ENCODE assay signal across 23 cellular contexts in the genomic region with DNA sequence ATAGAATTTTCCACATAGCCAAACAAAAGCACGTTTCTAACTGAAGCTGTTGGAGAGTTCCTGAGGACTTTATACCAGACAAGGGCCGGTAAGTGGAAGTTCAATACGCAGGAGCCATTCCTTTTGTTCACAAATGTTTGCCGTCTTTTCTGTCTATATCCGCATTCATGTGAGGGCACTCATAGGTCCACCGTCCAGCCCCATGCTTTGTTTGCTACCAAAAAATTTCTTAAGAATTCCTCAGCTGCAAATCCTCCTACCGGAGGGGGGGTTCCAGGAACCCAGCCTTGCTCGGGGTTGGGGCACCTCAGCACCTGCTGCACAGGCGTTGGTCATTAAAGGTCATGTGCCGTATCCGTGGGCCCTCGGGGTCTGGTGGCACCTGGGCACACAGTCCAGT.
A peak's percentile ranks its signal among the peaks of the same experiment; 100 is the strongest.
DNase-seq lines count a peak whose midpoint lies in the region; ATAC-seq and TF ChIP-seq lines count a peak whose summit lies in the region.
"Had no signal": no experiment of that assay in that cellular context is flagged by ENCODE, and none has a peak within 500 bp of the region (broad histone marks: within the 10 kb centered on the region; RNA-seq: fewer than 3 reads in every experiment).

No MANE protein-coding gene starts in this region.

- DNase-seq in CD8-positive, alpha-beta T cell = no peak
- DNase-seq in T-helper 17 cell = no peak
- no peak for DNase-seq in SIG-M5 treated with dmso at 0.1 percent for 504 hours (lab: John Stamatoyannopoulos, UW; ENCODE audit: unreplicated experiment)
- no peak for DNase-seq in H7
- no peak for DNase-seq in stimulated activated CD4-positive, alpha-beta T cell treated with anti-CD3 and anti-CD28 coated beads, Interleukin-2, amount 100 ng/mL, for 48 hours
- DNase-seq: activated CD4-positive, alpha-beta T cell treated with anti-CD3 and anti-CD28 coated beads for 1 hour; activated naive CD4-positive, alpha-beta T cell treated with anti-CD3 and anti-CD28 coated beads, Interleukin-2, amount 50 U/mL, for 16 hours; aorta; COR-L47; EL; heart left ventricle; immature natural killer cell; left ventricle myocardium inferior; NCI-H1105; NCI-H2171 treated with DMSO at 0.1 percent for 48 hours; NCI-H748 treated with DMSO at 0.1 percent for 48 hours; SHP77 treated with DMSO at 0.1 percent for 48 hours had no signal

- H3K4me1 Mint-ChIP-seq in CD8-positive, alpha-beta T cell (ENCODE audit: low read depth) = peaks cover 66% of the 10 kb centered on the region
- H3K4me1 Mint-ChIP-seq in T-helper 17 cell (peaks cover 40% of the 10 kb centered on the region), nephron (peaks cover 44% of the 10 kb centered on the region)

- no peak for TF ChIP-seq CTCF in CD8-positive, alpha-beta T cell (IDR thresholded peaks at IDR 0.05)
- no peak for TF ChIP-seq CTCF in nephron (IDR thresholded peaks at IDR 0.05; ENCODE audit: unreplicated experiment in 3 of 3)

- H3K9me3 Mint-ChIP-seq in CD8-positive, alpha-beta T cell = no peaks in the 10 kb centered on the region
- H3K9me3 Mint-ChIP-seq in nephron = no peaks in the 10 kb centered on the region
- H3K9me3 Mint-ChIP-seq: activated T-helper 1 cell treated with anti-CD3 and anti-CD28 coated beads, Interleukin-12 subunit alpha, Interleukin-12 subunit beta, Interleukin-2, Interleukin-4 antibody, amounts not matched to agents 30 ng/mL and 10 ng/mL and 1 ng/mL, durations not matched to agents 14 hours and 24 hours and 36 hours; IgD-negative memory B cell; immature natural killer cell; stimulated activated effector memory CD8-positive, alpha-beta T cell treated with anti-CD3 and anti-CD28 coated beads, Interleukin-12 subunit alpha, Interleukin-12 subunit beta, amount 100 ng/mL, for 72 hours had no signal

- H3K27me3 Mint-ChIP-seq in CD8-positive, alpha-beta T cell (ENCODE audit: low read depth) = no peaks in the 10 kb centered on the region
- H3K27me3 Mint-ChIP-seq in T-helper 17 cell (no peaks in the 10 kb centered on the region), nephron (ENCODE audit: low read depth) (no peaks in the 10 kb centered on the region)
- H3K27me3 Mint-ChIP-seq: IgD-negative memory B cell had no signal

- no peaks in the 10 kb centered on the region for H3K9me3 ChIP-seq in BLaER1
- H3K9me3 ChIP-seq in CD8-positive, alpha-beta T cell (ENCODE audit: low read length) = no peaks in the 10 kb centered on the region
- no peaks in the 10 kb centered on the region for H3K9me3 ChIP-seq in T-helper 17 cell (ENCODE audit: control insufficient read depth, low read length, poor library complexity, severe bottlenecking)

- intact Hi-C loops in CD8-positive, alpha-beta T cell (cut with DNase I, micrococcal nuclease) = no loop called here

- H3K27me3 ChIP-seq in BLaER1 (no peaks in the 10 kb centered on the region), H7 (ENCODE audit: control insufficient read depth, insufficient read depth, low read length) (no peaks in the 10 kb centered on the region)
- no peaks in the 10 kb centered on the region for H3K27me3 ChIP-seq in CD8-positive, alpha-beta T cell (ENCODE audit: insufficient read depth, low read length)
- H3K27me3 ChIP-seq: heart left ventricle, neural progenitor cell had no signal

- peaks cover 39% of the 10 kb centered on the region for H3K36me3 Mint-ChIP-seq in CD8-positive, alpha-beta T cell
- no peaks in the 10 kb centered on the region for H3K36me3 Mint-ChIP-seq in T-helper 17 cell (ENCODE audit: low read depth)
- peaks cover 13% of the 10 kb centered on the region for H3K36me3 Mint-ChIP-seq in nephron (ENCODE audit: low read depth)
- H3K36me3 Mint-ChIP-seq: IgD-negative memory B cell had no signal

- POLR2A ChIA-PET in CD8-positive, alpha-beta T cell (lab: Charles Lee) = interaction anchor here (0.8 to 6.4 kb wide), 5 partner anchors 9 to 54 kb away, joined by 3 to 57 read pairs (median 5); no protein-coding TSS in a partner anchor

- H3K9ac ChIP-seq in BLaER1 = peak overlapping the region; percentile 72; the same call in 1 of the 2 replicates
- H3K9ac ChIP-seq: neural progenitor cell had no signal

- peak overlapping the region; percentile 50 for H3K27ac Mint-ChIP-seq in CD8-positive, alpha-beta T cell
- H3K27ac Mint-ChIP-seq in T-helper 17 cell = peak overlapping the region; percentile 32
- peak overlapping the region; percentile 9 to 54 (median 41) for H3K27ac Mint-ChIP-seq in nephron
- H3K27ac Mint-ChIP-seq: activated T-helper 1 cell treated with anti-CD3 and anti-CD28 coated beads, Interleukin-12 subunit alpha, Interleukin-12 subunit beta, Interleukin-2, Interleukin-4 antibody, amounts not matched to agents 30 ng/mL and 10 ng/mL and 1 ng/mL, durations not matched to agents 14 hours and 24 hours and 36 hours; neural progenitor cell; stimulated activated effector memory CD8-positive, alpha-beta T cell treated with anti-CD3 and anti-CD28 coated beads, Interleukin-12 subunit alpha, Interleukin-12 subunit beta, amount 100 ng/mL, for 72 hours had no signal

- H3K4me2 ChIP-seq in BLaER1 = peak overlapping the region; percentile 99
- H3K4me2 ChIP-seq: neural progenitor cell had no signal

- H3K4me1 ChIP-seq in BLaER1 = peaks cover 100% of the 10 kb centered on the region
- peaks cover 77% of the 10 kb centered on the region for H3K4me1 ChIP-seq in CD8-positive, alpha-beta T cell (ENCODE audit: insufficient read depth, low read length)

- CTCF ChIA-PET in CD8-positive, alpha-beta T cell (lab: Charles Lee) = interaction anchor here (1.3 to 1.9 kb wide), 2 partner anchors 12 to 23 kb away, joined by 4 to 14 read pairs; no protein-coding TSS in a partner anchor

- H3K36me3 ChIP-seq in BLaER1 (peaks cover 33% of the 10 kb centered on the region), H7 (replicated peaks; ENCODE audit: control insufficient read depth, insufficient read depth, low read length) (no peaks in the 10 kb centered on the region)
- H3K36me3 ChIP-seq in CD8-positive, alpha-beta T cell (ENCODE audit: insufficient read depth, low read length) = peaks cover 4% of the 10 kb centered on the region
- H3K36me3 ChIP-seq: neural progenitor cell had no signal

- H3K4me3 Mint-ChIP-seq in CD8-positive, alpha-beta T cell = no peak overlapping the region
- no peak overlapping the region for H3K4me3 Mint-ChIP-seq in T-helper 17 cell
- H3K4me3 Mint-ChIP-seq in nephron = no peak overlapping the region
- H3K4me3 Mint-ChIP-seq: activated T-helper 1 cell treated with anti-CD3 and anti-CD28 coated beads, Interleukin-12 subunit alpha, Interleukin-12 subunit beta, Interleukin-2, Interleukin-4 antibody, amounts not matched to agents 30 ng/mL and 10 ng/mL and 1 ng/mL, durations not matched to agents 14 hours and 24 hours and 36 hours; IgD-negative memory B cell; immature natural killer cell; neural progenitor cell; stimulated activated effector memory CD8-positive, alpha-beta T cell treated with anti-CD3 and anti-CD28 coated beads, Interleukin-12 subunit alpha, Interleukin-12 subunit beta, amount 100 ng/mL, for 72 hours had no signal

- H3K4me3 ChIP-seq in BLaER1 (no peak overlapping the region), H7 (ENCODE audit: insufficient read depth, low read depth, low read length) (no peak overlapping the region)
- H3K4me3 ChIP-seq in CD8-positive, alpha-beta T cell (ENCODE audit: low read depth, low read length) = no peak overlapping the region
- H3K4me3 ChIP-seq: heart left ventricle, left ventricle myocardium inferior, neural progenitor cell had no signal

- ATAC-seq in CD8-positive, alpha-beta T cell = no peak
- ATAC-seq in T-helper 17 cell = no peak
- ATAC-seq: heart left ventricle; stimulated activated effector memory CD8-positive, alpha-beta T cell treated with anti-CD3 and anti-CD28 coated beads, Interleukin-12 subunit alpha, Interleukin-12 subunit beta, amount 100 ng/mL, for 72 hours had no signal

- H4K20me1 ChIP-seq in BLaER1 = peaks cover 39% of the 10 kb centered on the region

- H3K27ac ChIP-seq in BLaER1 = peak overlapping the region; percentile 99
- no peak overlapping the region for H3K27ac ChIP-seq in CD8-positive, alpha-beta T cell (ENCODE audit: low read depth, low read length)
- H3K27ac ChIP-seq: left ventricle myocardium inferior, neural progenitor cell had no signal
